Comparison of ENCODE assay signal across 11 cellular contexts in genomic region chr3:149736180-149737100, GRCh38. TPM values are rescaled to one million over a fixed set of nuclear protein-coding genes. Genes with fewer than 3 reads are reported as not detected.
A peak's percentile ranks its signal among the peaks of the same experiment; 100 is the strongest.
DNase-seq lines count a peak whose midpoint lies in the region; ATAC-seq and TF ChIP-seq lines count a peak whose summit lies in the region.
"Had no signal": no experiment of that assay in that cellular context is flagged by ENCODE, and none has a peak within 500 bp of the region (broad histone marks: within the 10 kb centered on the region; RNA-seq: fewer than 3 reads in every experiment).

No MANE protein-coding gene starts in this region.

- no peaks in the 10 kb centered on the region for H3K27me3 Mint-ChIP-seq in Calu3 (ENCODE audit: unreplicated experiment)

- H3K4me2 ChIP-seq in mammary epithelial cell (ENCODE audit: insufficient read depth, low read depth, low read length), result peak overlapping the region; percentile 43

- no peaks in the 10 kb centered on the region for H3K9me3 ChIP-seq in mammary epithelial cell (replicated peaks; ENCODE audit: insufficient read depth, low read length)

- H3K36me3 ChIP-seq in mammary epithelial cell (ENCODE audit: insufficient read depth, low read length), result peaks cover 9% of the 10 kb centered on the region

- no peaks in the 10 kb centered on the region for H4K20me1 ChIP-seq in mammary epithelial cell (ENCODE audit: insufficient read depth, low read length)

- no peak overlapping the region for H3K9ac ChIP-seq in mammary epithelial cell (ENCODE audit: insufficient read depth, low read length)

- no peaks in the 10 kb centered on the region for H3K27me3 ChIP-seq in mammary epithelial cell (ENCODE audit: insufficient read depth, low read length)

- CTCF ChIA-PET in Calu3 (lab: Charles Lee) (interaction anchor here (0.7 to 0.9 kb wide), 2 partner anchors 15 to 217 kb away, joined by 4 read pairs; partner anchors contain the start of gene COMMD2), mammary epithelial cell (lab: Charles Lee; ENCODE audit: low non-redundant PET) (interaction anchor here (0.6 kb wide), 1 partner anchor 78 kb away, joined by 3 read pairs; no protein-coding TSS in a partner anchor)

- H3K4me3 ChIP-seq in mammary epithelial cell (replicated peaks in 1 of 3; ENCODE audit: insufficient read depth in 1 of 3, low read depth in 2 of 3, low read length in 3 of 3), result no peak overlapping the region

- no peak for ATAC-seq in HG02759 (IDR thresholded peaks at IDR 0.05; ENCODE audit: unreplicated experiment)

- H2AFZ ChIP-seq in mammary epithelial cell (ENCODE audit: low read depth, low read length), result no peak overlapping the region

- H3K4me1 ChIP-seq in mammary epithelial cell (ENCODE audit: insufficient read depth, low read length), result peaks cover 12% of the 10 kb centered on the region

- TF ChIP-seq CTCF in Calu3 (IDR thresholded peaks at IDR 0.05; ENCODE audit: unreplicated experiment) (no peak), mammary epithelial cell (conservative IDR thresholded peaks at IDR 0.05 in 1 of 2, IDR thresholded peaks at IDR 0.05 in 1 of 2; ENCODE audit: extremely low read depth in 1 of 2, insufficient read depth in 1 of 2, low read depth in 1 of 2, low read length in 2 of 2) (no peak)

- H3K27ac ChIP-seq in mammary epithelial cell (ENCODE audit: insufficient read depth, low read depth, low read length), result no peak overlapping the region

- intact Hi-C loops in Calu3 (cut with micrococcal nuclease; ENCODE audit: unreplicated experiment) (loop anchor here (5.0 kb wide), 2 partner anchors 79 to 224 kb away; partner anchors contain the start of gene WWTR1), mammary epithelial cell (cut with micrococcal nuclease) (no loop called here)

- dilution Hi-C loops in mammary epithelial cell (cut with HindIII; ENCODE audit: low sequenced_read_pairs), result no loop called here

- no TSS peak for BruUV-seq in Calu3 (replicated peaks; lab: Mats Ljungman, UMichigan)
- no TSS peak for BruUV-seq in mammary epithelial cell (replicated peaks; lab: Mats Ljungman, UMichigan)

- H3K4me1 Mint-ChIP-seq in Calu3 (ENCODE audit: low read depth, unreplicated experiment), result peaks cover 27% of the 10 kb centered on the region
- H3K4me1 Mint-ChIP-seq: CD14-positive monocyte had no signal

- no peaks in the 10 kb centered on the region for H3K9me3 Mint-ChIP-seq in Calu3 (ENCODE audit: low read depth, unreplicated experiment)
- H3K9me3 Mint-ChIP-seq: CD14-positive monocyte had no signal

- 0% methylated on average over 2 of the region's 2 CpGs for WGBS in mammary epithelial cell (ENCODE audit: low coverage, missing lambda C conversion rate)

- H3K79me2 ChIP-seq in mammary epithelial cell (ENCODE audit: insufficient read depth, low read length), result no peaks in the 10 kb centered on the region

- peak overlapping the region; percentile 30 for H3K27ac Mint-ChIP-seq in Calu3 (ENCODE audit: unreplicated experiment)
- H3K27ac Mint-ChIP-seq: CD14-positive monocyte had no signal

- DNase-seq in Calu3, result peak; percentile 58
- peak; percentile 79 for DNase-seq in NCI-H82 (lab: John Stamatoyannopoulos, UW)
- peak; percentile 65 for DNase-seq in mammary epithelial cell
- DNase-seq in myocyte (ENCODE audit: low read depth), result peak; percentile 55
- DNase-seq in stimulated activated CD4-positive, alpha-beta T cell treated with anti-CD3 and anti-CD28 coated beads, Interleukin-1b, Interleukin-23, amount 100 ng/mL, for 48 hours, result no peak
- DNase-seq in cortex of kidney (lab: John Stamatoyannopoulos, UW), result no peak
- DNase-seq in activated naive CD4-positive, alpha-beta T cell treated with anti-CD3 and anti-CD28 coated beads, Interleukin-2, amount 50 U/mL, for 16 hours, result no peak
- DNase-seq: caudate nucleus, NCI-H1436 had no signal

- in situ Hi-C loops in mammary epithelial cell (cut with MboI; ENCODE audit: low sequenced_read_pairs in 2 of 2), result no loop called here

- H3K36me3 Mint-ChIP-seq in Calu3 (ENCODE audit: insufficient read depth, unreplicated experiment), result no peaks in the 10 kb centered on the region

- no peak overlapping the region for H3K4me3 Mint-ChIP-seq in Calu3 (ENCODE audit: low read depth, unreplicated experiment)
- H3K4me3 Mint-ChIP-seq: CD14-positive monocyte had no signal

RNA-seq across cellular contexts. Expression of gene COMMD2, which starts 15.8 kb away (rescaled TPM):
- total RNA-seq in Calu3 (2022) (73.0 and 77.1 TPM in 2 replicates), mammary epithelial cell (10 to 100 TPM; 29.3 to 38.8 TPM), myocyte (32.9 and 37.3 TPM in 2 replicates)
- polyA plus RNA-seq in mammary epithelial cell, result 33.9 TPM
- 31.6 TPM for polyA minus RNA-seq in mammary epithelial cell
- 26.6 TPM for polyA plus RNA-seq in myocyte (2012)

RNA-seq across cellular contexts. Expression of gene ANKUB1, which starts 55.9 kb away (rescaled TPM):
- total RNA-seq in Calu3 (2022) (not detected in 2 replicates), mammary epithelial cell (under 1 TPM in 1 of 2 donors, not detected in 1; 0.17 TPM), myocyte (not detected in 2 replicates)
- 0.15 TPM for polyA plus RNA-seq in mammary epithelial cell
- polyA minus RNA-seq in mammary epithelial cell, result not detected
- polyA plus RNA-seq in myocyte (2012), result 0.08 TPM
- polyA plus RNA-seq: CD14-positive monocyte had no signal

Comparison
In these comparisons a context has a peak if more than half of its experiments do, and no peak if none do; other contexts are left out.
1. DNase-seq: peak in Calu3 (single experiment), NCI-H82 (single experiment), mammary epithelial cell (single experiment) and myocyte (single experiment); none in stimulated activated CD4-positive, alpha-beta T cell treated with anti-CD3 and anti-CD28 coated beads, Interleukin-1b, Interleukin-23, amount 100 ng/mL, for 48 hours (single experiment), cortex of kidney (single experiment) and activated naive CD4-positive, alpha-beta T cell treated with anti-CD3 and anti-CD28 coated beads, Interleukin-2, amount 50 U/mL, for 16 hours (single experiment).